ENCODE assay signal across 9 cellular contexts in the genomic region with DNA sequence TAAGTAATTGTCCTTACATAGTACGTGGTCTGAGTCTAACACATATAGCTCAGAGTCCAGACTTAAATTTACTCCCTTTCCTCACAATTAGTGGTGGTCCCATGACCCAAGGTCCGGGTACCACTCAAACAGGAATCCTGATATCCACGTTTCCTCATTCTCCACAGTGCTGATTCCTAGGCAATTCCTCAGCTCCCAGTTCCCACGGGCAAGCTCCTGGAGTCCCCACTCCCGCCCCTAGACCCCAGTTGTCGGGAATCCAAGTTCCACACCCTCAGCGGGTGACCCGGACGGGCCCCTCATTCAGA. TPM values are rescaled to one million over a fixed set of nuclear protein-coding genes. Genes with fewer than 3 reads are reported as not detected.
DNase-seq lines count a peak whose midpoint lies in the region; ATAC-seq and TF ChIP-seq lines count a peak whose summit lies in the region.
"Had no signal": no experiment of that assay in that cellular context is flagged by ENCODE, and none has a peak within 500 bp of the region (broad histone marks: within the 10 kb centered on the region; RNA-seq: fewer than 3 reads in every experiment).

No MANE protein-coding gene starts in this region.

- no peak for TF ChIP-seq EP300 in upper lobe of left lung (IDR thresholded peaks at IDR 0.05)

- CTCF ChIA-PET in activated naive CD4-positive, alpha-beta T cell treated with anti-CD3 and anti-CD28 coated beads, Interleukin-2, amount 10 ng/mL, durations not matched to agents 7 days and 5 days (lab: Charles Lee): interaction anchor here (0.6 to 5.5 kb wide), 12 partner anchors 12 to 124 kb away, joined by 3 to 48 read pairs (median 4); a partner anchor contains a TSS

- H3K9me3 ChIP-seq in lung (ENCODE audit: control insufficient read depth in 2 of 2, insufficient read depth in 1 of 2, low read length in 1 of 2) (no peaks in the 10 kb centered on the region), upper lobe of left lung (no peaks in the 10 kb centered on the region)

- 0% methylated on average over 9 of the region's 9 CpGs for WGBS in lung, 2 donors
- WGBS in upper lobe of left lung, 2 donors: 0 to 1% methylated on average over 7 to 9 of the region's 9 CpGs

- H3K27me3 ChIP-seq in lung (ENCODE audit: control insufficient read depth, insufficient read depth) (no peaks in the 10 kb centered on the region), upper lobe of left lung (no peaks in the 10 kb centered on the region)

- TF ChIP-seq CTCF in lung (IDR thresholded peaks at IDR 0.05; ENCODE audit: control extremely low read depth, extremely low read depth) (no peak), upper lobe of left lung (IDR thresholded peaks at IDR 0.05) (no peak)

- H3K36me3 ChIP-seq in lung (ENCODE audit: control insufficient read depth in 2 of 2, insufficient read depth in 2 of 2, low read length in 2 of 2) (peaks cover 4 to 26% of the 10 kb centered on the region in 2 donors), upper lobe of left lung (peaks cover 9 to 34% (median 29%) of the 10 kb centered on the region in 4 donors)

- H3K27ac Mint-ChIP-seq in activated naive CD4-positive, alpha-beta T cell treated with anti-CD3 and anti-CD28 coated beads, Interleukin-2, amount 10 ng/mL, durations not matched to agents 7 days and 5 days: peak overlapping the region; percentile 96

- peak overlapping the region; percentile 97 to 99 for H3K27ac ChIP-seq in lung (ENCODE audit: low read depth in 1 of 2, low read length in 1 of 2)
- peak overlapping the region; percentile 95 to 99 (median 97) for H3K27ac ChIP-seq in upper lobe of left lung

- TF ChIP-seq POLR2A in upper lobe of left lung (IDR thresholded peaks at IDR 0.05): no peak

- peak overlapping the region; percentile 85 for H3K4me3 Mint-ChIP-seq in activated naive CD4-positive, alpha-beta T cell treated with anti-CD3 and anti-CD28 coated beads, Interleukin-2, amount 10 ng/mL, durations not matched to agents 7 days and 5 days

- H3K4me3 ChIP-seq in lung (peak overlapping the region; percentile 90), upper lobe of left lung (peak overlapping the region; percentile 88 to 99 (median 94))

- H3K4me1 ChIP-seq in lung (ENCODE audit: control insufficient read depth in 2 of 2, insufficient read depth in 2 of 2, low read length in 2 of 2): peaks cover 13 to 15% of the 10 kb centered on the region in 2 donors
- H3K4me1 ChIP-seq in upper lobe of left lung: peaks cover 33 to 61% (median 42%) of the 10 kb centered on the region in 4 donors

- peaks cover 42% of the 10 kb centered on the region for H3K36me3 Mint-ChIP-seq in activated naive CD4-positive, alpha-beta T cell treated with anti-CD3 and anti-CD28 coated beads, Interleukin-2, amount 10 ng/mL, durations not matched to agents 7 days and 5 days

- no peak for DNase-seq in activated naive CD4-positive, alpha-beta T cell treated with anti-CD3 and anti-CD28 coated beads, Interleukin-2, amount 10 ng/mL, durations not matched to agents 7 days and 5 days
- DNase-seq in activated naive CD4-positive, alpha-beta T cell treated with Interleukin-2 at 50 U/mL for 16 hours: no peak
- peak; percentile 31 for DNase-seq in astrocyte of the hippocampus (ENCODE audit: low read depth, low spot score)
- no peak for DNase-seq in lung (ENCODE audit: low spot score)
- DNase-seq in upper lobe of left lung: no peak
- DNase-seq in NCI-H2227 treated with DMSO at 0.1 percent for 48 hours (lab: John Stamatoyannopoulos, UW): no peak
- no peak for DNase-seq in NCI-H146 (lab: John Stamatoyannopoulos, UW)

- peaks cover 58% of the 10 kb centered on the region for H3K4me1 Mint-ChIP-seq in activated naive CD4-positive, alpha-beta T cell treated with anti-CD3 and anti-CD28 coated beads, Interleukin-2, amount 10 ng/mL, durations not matched to agents 7 days and 5 days

- no peaks in the 10 kb centered on the region for H3K27me3 Mint-ChIP-seq in activated naive CD4-positive, alpha-beta T cell treated with anti-CD3 and anti-CD28 coated beads, Interleukin-2, amount 10 ng/mL, durations not matched to agents 7 days and 5 days

- ATAC-seq in lung (ENCODE audit: insufficient read depth, low FRiP score) (no peak), upper lobe of left lung (ENCODE audit: low FRiP score in 2 of 2) (no peak), HG02610 (IDR thresholded peaks at IDR 0.05; ENCODE audit: unreplicated experiment) (no peak)

- no peaks in the 10 kb centered on the region for H3K9me3 Mint-ChIP-seq in activated naive CD4-positive, alpha-beta T cell treated with anti-CD3 and anti-CD28 coated beads, Interleukin-2, amount 10 ng/mL, durations not matched to agents 7 days and 5 days

RNA-seq across cellular contexts. Expression of a gene that starts 0.6 kb away (rescaled TPM):
- total RNA-seq in lung: 100 to 1,000 TPM in 1 of 2 donors, 10 to 100 TPM in 1; 77.2 to 144 TPM
- 100 to 1,000 TPM; 226 to 422 TPM for polyA plus RNA-seq in lung
- 100 to 1,000 TPM; 156 to 324 (median 261) TPM for total RNA-seq in upper lobe of left lung

RNA-seq across cellular contexts. Expression of a gene that starts 3.4 kb away (rescaled TPM):
- 10 to 100 TPM; 33.4 to 75.0 TPM for total RNA-seq in lung
- polyA plus RNA-seq in lung: 100 to 1,000 TPM in 1 of 2 donors, 10 to 100 TPM in 1; 78.8 to 112 TPM
- 10 to 100 TPM; 14.7 to 71.7 (median 49.8) TPM for total RNA-seq in upper lobe of left lung

RNA-seq across cellular contexts. Expression of a gene that starts 10.1 kb away (rescaled TPM):
- 10 to 100 TPM; 54.7 to 63.0 TPM for total RNA-seq in lung
- polyA plus RNA-seq in lung: 10 to 100 TPM; 29.5 to 31.5 TPM
- total RNA-seq in upper lobe of left lung: 100 to 1,000 TPM in 1 of 6 donors, 10 to 100 TPM in 5; 43.5 to 124 (median 46.1) TPM

RNA-seq across cellular contexts. Expression of a gene that starts 17.7 kb away (rescaled TPM):
- total RNA-seq in lung: not detected
- under 1 TPM in 1 of 2 donors, not detected in 1; 0.02 TPM for polyA plus RNA-seq in lung
- under 1 TPM in 1 of 6 donors, not detected in 5; 0.11 TPM for total RNA-seq in upper lobe of left lung
- total RNA-seq: RPMI7951 had no signal

RNA-seq across cellular contexts. Expression of a gene that starts 37.4 kb away (rescaled TPM):
- 10 to 100 TPM; 10.7 to 17.1 TPM for total RNA-seq in lung
- polyA plus RNA-seq in lung: 10 to 100 TPM in 1 of 2 donors, 1 to 10 TPM in 1; 6.8 to 13.0 TPM
- 10 to 100 TPM in 2 of 6 donors, 1 to 10 TPM in 4; 6.5 to 13.7 (median 8.7) TPM for total RNA-seq in upper lobe of left lung
